ENCODE assay signal across 14 cellular contexts in the genomic region with DNA sequence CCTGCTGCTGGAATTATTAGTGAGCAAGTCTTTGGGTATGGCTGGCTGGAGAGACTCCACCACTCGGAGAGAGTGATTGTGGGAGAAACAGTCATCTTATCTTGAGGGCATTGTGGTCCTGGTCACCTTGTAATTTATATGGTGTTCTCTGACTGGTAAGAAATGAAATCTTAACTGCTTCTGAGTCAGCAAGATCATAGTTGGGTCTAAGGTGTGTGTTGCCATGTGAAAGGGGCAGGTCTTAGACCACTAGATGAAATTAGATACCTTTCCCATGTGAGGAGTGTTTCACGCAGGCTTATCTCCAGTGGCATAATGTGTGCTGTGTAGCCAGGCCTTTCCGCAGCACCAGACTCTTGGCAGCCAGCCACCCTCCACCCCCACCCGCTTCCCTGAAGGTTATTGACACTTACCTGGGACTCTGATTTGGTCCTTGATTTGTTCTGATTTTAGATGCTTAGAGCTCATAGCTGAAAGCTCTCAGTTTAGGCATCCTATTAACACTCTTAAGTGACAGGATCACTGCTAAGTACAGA. TPM values are rescaled to one million over a fixed set of nuclear protein-coding genes. Genes with fewer than 3 reads are reported as not detected.
DNase-seq lines count a peak whose midpoint lies in the region; ATAC-seq, FAIRE-seq and TF ChIP-seq lines count a peak whose summit lies in the region.
"Had no signal": no experiment of that assay in that cellular context is flagged by ENCODE, and none has a peak within 500 bp of the region (broad histone marks: within the 10 kb centered on the region; RNA-seq: fewer than 3 reads in every experiment).

No MANE protein-coding gene starts in this region.

- H3K9me3 Mint-ChIP-seq in activated naive CD8-positive, alpha-beta T cell treated with anti-CD3 and anti-CD28 coated beads, Interleukin-2, amount 50 U/mL, for 24 hours = no peaks in the 10 kb centered on the region
- no peaks in the 10 kb centered on the region for H3K9me3 Mint-ChIP-seq in activated T-cell treated with anti-CD3 and anti-CD28 coated beads, Interleukin-2, amount 50 U/mL, for 4 hours
- H3K9me3 Mint-ChIP-seq: activated naive CD4-positive, alpha-beta T cell treated with anti-CD3 and anti-CD28 coated beads, Interleukin-2, amount 50 U/mL, for 72 hours; effector memory CD8-positive, alpha-beta T cell had no signal

- H3K4me1 ChIP-seq in BE2C = peaks cover 40% of the 10 kb centered on the region
- H3K4me1 ChIP-seq: SJCRH30 had no signal

- no peaks in the 10 kb centered on the region for H3K36me3 ChIP-seq in BE2C
- H3K36me3 ChIP-seq: SJCRH30 had no signal

- no peaks in the 10 kb centered on the region for H3K36me3 Mint-ChIP-seq in activated naive CD8-positive, alpha-beta T cell treated with anti-CD3 and anti-CD28 coated beads, Interleukin-2, amount 50 U/mL, for 24 hours (ENCODE audit: low read depth)
- no peaks in the 10 kb centered on the region for H3K36me3 Mint-ChIP-seq in activated T-cell treated with anti-CD3 and anti-CD28 coated beads, Interleukin-2, amount 50 U/mL, for 4 hours (ENCODE audit: insufficient read depth)
- H3K36me3 Mint-ChIP-seq: activated naive CD4-positive, alpha-beta T cell treated with anti-CD3 and anti-CD28 coated beads, Interleukin-2, amount 50 U/mL, for 72 hours had no signal

- H3K27me3 ChIP-seq in BE2C = no peaks in the 10 kb centered on the region

- no peaks in the 10 kb centered on the region for H3K9me3 ChIP-seq in BE2C
- H3K9me3 ChIP-seq: SJCRH30 had no signal

- H3K4me3 ChIP-seq in BE2C (ENCODE audit: low read depth, low read length) = no peak overlapping the region
- H3K4me3 ChIP-seq: SJCRH30 had no signal

- ATAC-seq in activated naive CD8-positive, alpha-beta T cell treated with anti-CD3 and anti-CD28 coated beads, Interleukin-2, amount 50 U/mL, for 24 hours = no peak
- no peak for ATAC-seq in activated CD4-positive, CD25-positive, alpha-beta regulatory T cell treated with anti-CD3 and anti-CD28 coated beads, Interleukin-2, amount 50 U/mL, for 24 hours
- ATAC-seq in activated T-cell treated with anti-CD3 and anti-CD28 coated beads, Interleukin-2, amount 50 U/mL, for 4 hours = no peak
- ATAC-seq in GM18909 (IDR thresholded peaks at IDR 0.05; ENCODE audit: poor library complexity, unreplicated experiment) = no peak
- ATAC-seq: activated naive CD4-positive, alpha-beta T cell treated with anti-CD3 and anti-CD28 coated beads, Interleukin-2, amount 50 U/mL, for 72 hours; effector memory CD8-positive, alpha-beta T cell had no signal

- H3K27me3 Mint-ChIP-seq in activated naive CD8-positive, alpha-beta T cell treated with anti-CD3 and anti-CD28 coated beads, Interleukin-2, amount 50 U/mL, for 24 hours = no peaks in the 10 kb centered on the region
- no peaks in the 10 kb centered on the region for H3K27me3 Mint-ChIP-seq in activated T-cell treated with anti-CD3 and anti-CD28 coated beads, Interleukin-2, amount 50 U/mL, for 4 hours (ENCODE audit: low read depth)

- H3K4me3 Mint-ChIP-seq in activated naive CD8-positive, alpha-beta T cell treated with anti-CD3 and anti-CD28 coated beads, Interleukin-2, amount 50 U/mL, for 24 hours = no peak overlapping the region
- H3K4me3 Mint-ChIP-seq in activated T-cell treated with anti-CD3 and anti-CD28 coated beads, Interleukin-2, amount 50 U/mL, for 4 hours = no peak overlapping the region
- H3K4me3 Mint-ChIP-seq: effector memory CD8-positive, alpha-beta T cell had no signal

- no peaks in the 10 kb centered on the region for H3K4me1 Mint-ChIP-seq in activated naive CD8-positive, alpha-beta T cell treated with anti-CD3 and anti-CD28 coated beads, Interleukin-2, amount 50 U/mL, for 24 hours
- no peaks in the 10 kb centered on the region for H3K4me1 Mint-ChIP-seq in activated T-cell treated with anti-CD3 and anti-CD28 coated beads, Interleukin-2, amount 50 U/mL, for 4 hours (ENCODE audit: low read depth)

- H3K27ac Mint-ChIP-seq in activated naive CD8-positive, alpha-beta T cell treated with anti-CD3 and anti-CD28 coated beads, Interleukin-2, amount 50 U/mL, for 24 hours = no peak overlapping the region
- H3K27ac Mint-ChIP-seq: activated naive CD4-positive, alpha-beta T cell treated with anti-CD3 and anti-CD28 coated beads, Interleukin-2, amount 50 U/mL, for 72 hours; effector memory CD8-positive, alpha-beta T cell had no signal

- FAIRE-seq in RCC 7860 (lab: Jason Lieb, UNC) = no peak
- FAIRE-seq: GM12891 had no signal

- DNase-seq in BE2C = peak; percentile 81
- DNase-seq in HT1080 (ENCODE audit: low read depth) = peak; percentile 39
- peak; percentile 63 for DNase-seq in RCC 7860 (ENCODE audit: low spot score)
- peak; percentile 18 for DNase-seq in kidney glomerular epithelial cell (lab: John Stamatoyannopoulos, UW)
- DNase-seq in activated naive CD8-positive, alpha-beta T cell treated with anti-CD3 and anti-CD28 coated beads, Interleukin-2, amount 50 U/mL, for 24 hours = no peak
- no peak for DNase-seq in activated T-cell treated with anti-CD3 and anti-CD28 coated beads, Interleukin-2, amount 50 U/mL, for 4 hours
- DNase-seq: activated CD4-positive, alpha-beta T cell treated with anti-CD3 and anti-CD28 coated beads, Interleukin-2, amount 50 U/mL, for 48 hours; effector memory CD8-positive, alpha-beta T cell; SJCRH30; stimulated activated CD4-positive, alpha-beta T cell treated with anti-CD3 and anti-CD28 coated beads, Interleukin-2, amount 100 ng/mL, for 48 hours had no signal

- no peak for TF ChIP-seq CTCF in BE2C (IDR thresholded peaks at IDR 0.05; ENCODE audit: low read depth, low read length)

RNA-seq across cellular contexts. Expression of gene MAPRE3, which starts 7.7 kb away (rescaled TPM):
- polyA plus RNA-seq in BE2C (2012; ENCODE audit: insufficient read depth, insufficient read length, low read depth) = 81.8 TPM
- total RNA-seq in HT1080 (2014; rRNA removed; shearing (Covaris generic)) = 2.8 and 5.4 TPM in 2 replicates
- 22.8 and 25.8 TPM in 2 replicates for polyA plus RNA-seq in HT1080 (2015; cell fraction: cytosol; rRNA removed)
- polyA plus RNA-seq in HT1080 (2015; cell fraction: nucleus; rRNA removed) = 37.8 and 47.0 TPM in 2 replicates
- total RNA-seq in activated T-cell treated with anti-CD3 and anti-CD28 coated beads, Interleukin-2, amount 50 U/mL, for 4 hours = 1 to 10 TPM; 3.7 to 4.3 (median 3.8) TPM

RNA-seq across cellular contexts. Expression of gene TMEM214, which starts 54.6 kb away (rescaled TPM):
- polyA plus RNA-seq in BE2C (2012; ENCODE audit: insufficient read depth, insufficient read length, low read depth) = 78.9 TPM
- 34.1 and 46.9 TPM in 2 replicates for total RNA-seq in HT1080 (2014; rRNA removed; shearing (Covaris generic))
- 48.8 and 52.3 TPM in 2 replicates for polyA plus RNA-seq in HT1080 (2015; cell fraction: cytosol; rRNA removed)
- polyA plus RNA-seq in HT1080 (2015; cell fraction: nucleus; rRNA removed) = 126 and 139 TPM in 2 replicates
- total RNA-seq in activated T-cell treated with anti-CD3 and anti-CD28 coated beads, Interleukin-2, amount 50 U/mL, for 4 hours = 10 to 100 TPM; 59.0 to 71.3 (median 60.4) TPM

Comparison
In these comparisons a context has a peak if more than half of its experiments do, and no peak if none do; other contexts are left out.
1. DNase-seq: peak in BE2C (single experiment), HT1080 (single experiment), RCC 7860 (single experiment) and kidney glomerular epithelial cell (single experiment); none in activated naive CD8-positive, alpha-beta T cell treated with anti-CD3 and anti-CD28 coated beads, Interleukin-2, amount 50 U/mL, for 24 hours (single experiment) and activated T-cell treated with anti-CD3 and anti-CD28 coated beads, Interleukin-2, amount 50 U/mL, for 4 hours (single experiment).